ENCODE assay signal across 8 cellular contexts in genomic region chr16:11586375-11586855, GRCh38. TPM values are rescaled to one million over a fixed set of nuclear protein-coding genes. Genes with fewer than 3 reads are reported as not detected.
DNase-seq lines count a peak whose midpoint lies in the region; ATAC-seq and TF ChIP-seq lines count a peak whose summit lies in the region.

No MANE protein-coding gene starts in this region.

- WGBS in ectodermal cell, 2 experiments: 0% methylated on average over 49 of the region's 49 CpGs

- H3K27me3 Mint-ChIP-seq in naive B cell: no peaks in the 10 kb centered on the region

- peaks cover 55 to 56% (median 56%) of the 10 kb centered on the region in 3 donors for H3K4me1 Mint-ChIP-seq in naive B cell

- H3K36me3 ChIP-seq in BE2C (no peaks in the 10 kb centered on the region), ectodermal cell (ENCODE audit: control insufficient read depth, insufficient read depth, low read length) (no peaks in the 10 kb centered on the region)

- no peak overlapping the region for H3K27ac ChIP-seq in ectodermal cell (ENCODE audit: insufficient read depth, low read depth, low read length, poor library complexity, severe bottlenecking)

- H3K4me3 ChIP-seq in BE2C (ENCODE audit: low read depth, low read length) (peak overlapping the region; percentile 62), ectodermal cell (ENCODE audit: insufficient read depth, low read depth, low read length) (peak overlapping the region; percentile 62)

- no peaks in the 10 kb centered on the region for H3K27me3 ChIP-seq in BE2C
- peaks cover 19% of the 10 kb centered on the region for H3K27me3 ChIP-seq in ectodermal cell (ENCODE audit: control insufficient read depth, insufficient read depth, low read length, poor library complexity, severe bottlenecking)

- H3K9me3 ChIP-seq in BE2C (no peaks in the 10 kb centered on the region), ectodermal cell (ENCODE audit: control insufficient read depth, low read length) (no peaks in the 10 kb centered on the region)

- H3K36me3 Mint-ChIP-seq in naive B cell: peaks cover 0 to 5% of the 10 kb centered on the region in 2 donors

- H3K4me1 ChIP-seq in BE2C (no peaks in the 10 kb centered on the region; the same call in 1 of the 2 replicates), ectodermal cell (ENCODE audit: control insufficient read depth, insufficient read depth, low read length) (peaks cover 26% of the 10 kb centered on the region)

- DNase-seq in BE2C (no peak), NCI-H69 (lab: John Stamatoyannopoulos, UW) (peak; percentile 58), naive B cell (peak; percentile 61), putamen (ENCODE audit: low spot score) (no peak), globus pallidus (ENCODE audit: low spot score) (no peak), dermis blood vessel endothelial cell (no peak)

- no peaks in the 10 kb centered on the region for H3K9me3 Mint-ChIP-seq in naive B cell

- H3K27ac Mint-ChIP-seq in naive B cell: peak overlapping the region; percentile 91 to 99 (median 96)

- peak overlapping the region; percentile 88 to 97 (median 92) for H3K4me3 Mint-ChIP-seq in naive B cell

- ATAC-seq in GM21381 (IDR thresholded peaks at IDR 0.05; ENCODE audit: unreplicated experiment) (peak; percentile 20), naive B cell (ENCODE audit: low read depth in 2 of 2) (peak; percentile 24 to 29)

- TF ChIP-seq CTCF in BE2C (IDR thresholded peaks at IDR 0.05; ENCODE audit: low read depth, low read length): no peak

RNA-seq across cellular contexts. Expression of gene LITAF, which starts 0.3 kb away (rescaled TPM):
- polyA plus RNA-seq in BE2C (2012; ENCODE audit: insufficient read depth, insufficient read length, low read depth): 7.6 TPM
- polyA plus RNA-seq in ectodermal cell (2013, experiment 1 of 4): 65.0 TPM
- polyA plus RNA-seq in ectodermal cell (2013, experiment 2 of 4): 64.8 TPM
- 61.5 TPM for polyA plus RNA-seq in ectodermal cell (2013, experiment 3 of 4)
- 63.5 TPM for polyA plus RNA-seq in ectodermal cell (2013, experiment 4 of 4)
- 100 to 1,000 TPM; 275 to 379 (median 304) TPM for polyA plus RNA-seq in naive B cell (ENCODE audit: low read depth in 6 of 6)
- 3.6 and 5.6 TPM in 2 replicates for total RNA-seq in dermis blood vessel endothelial cell

Comparison
In these comparisons a context has a peak if more than half of its experiments do, and no peak if none do; other contexts are left out.
1. DNase-seq: peak in NCI-H69 (single experiment) and naive B cell (single experiment); none in BE2C (single experiment), putamen (single experiment), globus pallidus (single experiment) and dermis blood vessel endothelial cell (single experiment).